Comparison of ENCODE assay signal across 12 cellular contexts in the genomic region with DNA sequence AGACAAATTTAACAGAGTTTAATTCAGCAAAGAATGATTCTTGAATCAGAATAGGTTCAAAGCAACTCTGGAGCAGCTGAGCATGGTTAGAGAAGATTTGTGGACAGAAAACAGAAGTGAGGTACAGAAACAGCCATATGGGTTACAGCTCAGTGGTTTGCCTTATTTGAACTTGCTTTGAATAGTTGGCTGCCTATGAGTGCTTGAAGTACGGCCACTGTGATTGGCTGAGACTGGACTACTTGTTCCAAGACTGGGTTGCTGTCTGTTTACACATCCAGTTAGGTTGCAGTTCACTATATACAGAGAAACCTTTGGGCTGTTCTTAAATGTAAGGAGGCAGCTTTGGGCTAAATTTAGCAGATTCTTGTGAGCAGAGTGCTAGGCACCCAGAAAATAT.
DNase-seq lines count a peak whose midpoint lies in the region; ATAC-seq and TF ChIP-seq lines count a peak whose summit lies in the region.
"Had no signal": no experiment of that assay in that cellular context is flagged by ENCODE, and none has a peak within 500 bp of the region (broad histone marks: within the 10 kb centered on the region; RNA-seq: fewer than 3 reads in every experiment).

No MANE protein-coding gene starts in this region.

- DNase-seq in hepatocyte (ENCODE audit: low spot score) = no peak
- no peak for DNase-seq in heart right ventricle
- DNase-seq in NOMO-1 (lab: John Stamatoyannopoulos, UW; ENCODE audit: unreplicated experiment in 2 of 2) = no peak
- DNase-seq in amniotic stem cell (lab: John Stamatoyannopoulos, UW) = no peak
- DNase-seq: activated T-cell treated with anti-CD3 and anti-CD28 coated beads, Interleukin-2, amount 50 U/mL, for 4 hours; CD4-positive, CD25-positive, alpha-beta regulatory T cell; central memory CD4-positive, alpha-beta T cell; small intestine had no signal

- WGBS in hepatocyte (ENCODE audit: low lambda C conversion rate, missing lambda C conversion rate) = 81% methylated on average over 1 of the region's 1 CpG
- WGBS in heart right ventricle, 2 donors = 61 to 70% methylated on average over 1 of the region's 1 CpG

- peaks cover 7% of the 10 kb centered on the region for H3K4me1 ChIP-seq in endocrine pancreas (ENCODE audit: control insufficient read depth, insufficient read depth, low read length)
- no peaks in the 10 kb centered on the region for H3K4me1 ChIP-seq in hepatocyte (ENCODE audit: insufficient read depth)
- no peaks in the 10 kb centered on the region for H3K4me1 ChIP-seq in heart right ventricle

- no peak overlapping the region for H3K4me2 ChIP-seq in hepatocyte

- H3K9me3 ChIP-seq in endocrine pancreas (ENCODE audit: control insufficient read depth, low read length) (no peaks in the 10 kb centered on the region), hepatocyte (ENCODE audit: low read depth) (no peaks in the 10 kb centered on the region), heart right ventricle (peaks cover 0 to 9% (median 0%) of the 10 kb centered on the region in 11 donors)

- no peaks in the 10 kb centered on the region for H3K79me2 ChIP-seq in hepatocyte

- H3K36me3 ChIP-seq in endocrine pancreas (ENCODE audit: control insufficient read depth, insufficient read depth, low read length) = no peaks in the 10 kb centered on the region
- H3K36me3 ChIP-seq in hepatocyte (replicated peaks; ENCODE audit: insufficient read depth, low read depth) = no peaks in the 10 kb centered on the region
- H3K36me3 ChIP-seq in heart right ventricle = no peaks in the 10 kb centered on the region

- H3K27me3 ChIP-seq in endocrine pancreas (ENCODE audit: control insufficient read depth, insufficient read depth, low read length) (no peaks in the 10 kb centered on the region), hepatocyte (no peaks in the 10 kb centered on the region), heart right ventricle (no peaks in the 10 kb centered on the region)

- no peak overlapping the region for H3K27ac ChIP-seq in hepatocyte
- no peak overlapping the region for H3K27ac ChIP-seq in heart right ventricle

- ATAC-seq in GM18519 (IDR thresholded peaks at IDR 0.05; ENCODE audit: low FRiP score, unreplicated experiment) (peak; percentile 77), GM21576 (IDR thresholded peaks at IDR 0.05; ENCODE audit: unreplicated experiment) (peak; percentile 47), HG03439 (IDR thresholded peaks at IDR 0.05; ENCODE audit: unreplicated experiment) (peak; percentile 70), heart right ventricle (no peak)
- ATAC-seq: activated T-cell treated with anti-CD3 and anti-CD28 coated beads, Interleukin-2, amount 50 U/mL, for 4 hours had no signal

- no peak overlapping the region for H2AFZ ChIP-seq in hepatocyte

- peak overlapping the region; percentile 68 for H3K4me3 ChIP-seq in endocrine pancreas (ENCODE audit: control insufficient read depth, insufficient read depth, low read length)
- H3K4me3 ChIP-seq in hepatocyte = no peak overlapping the region
- H3K4me3 ChIP-seq in heart right ventricle = no peak overlapping the region

- TF ChIP-seq CTCF in hepatocyte (IDR thresholded peaks at IDR 0.05; ENCODE audit: poor library complexity) (no peak), heart right ventricle (IDR thresholded peaks at IDR 0.05) (no peak)

- intact Hi-C loops in heart right ventricle (cut with DNase I) = no loop called here

- no peaks in the 10 kb centered on the region for H4K20me1 ChIP-seq in hepatocyte (ENCODE audit: insufficient read depth, poor library complexity, severe bottlenecking)

- H3K9me2 ChIP-seq in hepatocyte (replicated peaks; ENCODE audit: insufficient read depth) = no peaks in the 10 kb centered on the region

- H3K9ac ChIP-seq in endocrine pancreas (ENCODE audit: control insufficient read depth, insufficient read depth, low read length) = no peak overlapping the region

Comparison
In these comparisons a context has a peak if more than half of its experiments do, and no peak if none do; other contexts are left out.
1. ATAC-seq: peak in GM18519 (single experiment), GM21576 (single experiment) and HG03439 (single experiment); none in heart right ventricle (0 of 8).